Comparison of ENCODE assay signal across 25 cellular contexts in genomic region chr13:99802416-99802815, GRCh38.
"Had no signal": no experiment of that assay in that cellular context is flagged by ENCODE, and none has a peak within 500 bp of the region (broad histone marks: within the 10 kb centered on the region; RNA-seq: fewer than 3 reads in every experiment).

No MANE protein-coding gene starts in this region.

- H3K27ac Mint-ChIP-seq: natural killer cell; nephron; stimulated activated effector memory CD8-positive, alpha-beta T cell treated with anti-CD3 and anti-CD28 coated beads, Interleukin-12 subunit alpha, Interleukin-12 subunit beta, amount 100 ng/mL, for 72 hours; stimulated activated naive B cell treated with anti-CD40 and anti-IgM and Interleukin-4, amounts not matched to agents 10 μg/mL and 1 μg/mL and 100 μg/mL, for 72 hours; stimulated activated naive CD8-positive, alpha-beta T cell treated with anti-CD3 and anti-CD28 coated beads, Interleukin-15, Interleukin-2, amounts not matched to agents 100 ng/mL and 50 ng/mL, for 24 hours had no signal

- DNase-seq: natural killer cell; pancreas; right cardiac atrium; right lobe of liver; sigmoid colon; small intestine; stimulated activated CD4-positive, alpha-beta T cell treated with anti-CD3 and anti-CD28 coated beads, Interleukin-15, amount 100 ng/mL, for 24 hours; stimulated activated CD4-positive, alpha-beta T cell treated with anti-CD3 and anti-CD28 coated beads, Interleukin-2, amount 100 ng/mL, for 24 hours; stimulated activated CD4-positive, alpha-beta T cell treated with anti-CD3 and anti-CD28 coated beads, Interleukin-2, amount 100 ng/mL, for 48 hours; stimulated activated CD4-positive, alpha-beta T cell treated with anti-CD3 and anti-CD28 coated beads, Interleukin-4, amount 100 ng/mL, for 24 hours; stimulated activated naive B cell treated with anti-CD40 and anti-IgM and Interleukin-4, amounts not matched to agents 10 μg/mL and 1 μg/mL and 100 μg/mL, for 72 hours; stimulated activated naive CD4-positive, alpha-beta T cell treated with Interleukin-2 at 50 U/mL for 16 hours; stomach; thyroid gland; trophoblast cell; upper lobe of left lung had no signal

- H3K27me3 Mint-ChIP-seq: stimulated activated naive B cell treated with anti-CD40 and anti-IgM and Interleukin-4, amounts not matched to agents 10 μg/mL and 1 μg/mL and 100 μg/mL, for 72 hours; stimulated activated naive CD8-positive, alpha-beta T cell treated with anti-CD3 and anti-CD28 coated beads, Interleukin-15, Interleukin-2, amounts not matched to agents 100 ng/mL and 50 ng/mL, for 24 hours had no signal

- H3K4me3 Mint-ChIP-seq: natural killer cell; nephron; stimulated activated effector memory CD8-positive, alpha-beta T cell treated with anti-CD3 and anti-CD28 coated beads, Interleukin-12 subunit alpha, Interleukin-12 subunit beta, amount 100 ng/mL, for 72 hours; stimulated activated naive B cell treated with anti-CD40 and anti-IgM and Interleukin-4, amounts not matched to agents 10 μg/mL and 1 μg/mL and 100 μg/mL, for 72 hours; stimulated activated naive CD8-positive, alpha-beta T cell treated with anti-CD3 and anti-CD28 coated beads, Interleukin-15, Interleukin-2, amounts not matched to agents 100 ng/mL and 50 ng/mL, for 24 hours had no signal

- H3K27me3 ChIP-seq: neutrophil, pancreas, right lobe of liver, sigmoid colon, stomach, thyroid gland, tibial nerve, upper lobe of left lung, vagina had no signal

- ATAC-seq: pancreas; right cardiac atrium; right lobe of liver; stimulated activated effector memory CD8-positive, alpha-beta T cell treated with anti-CD3 and anti-CD28 coated beads, Interleukin-12 subunit alpha, Interleukin-12 subunit beta, amount 100 ng/mL, for 72 hours; stimulated activated naive B cell treated with anti-CD40 and anti-IgM and Interleukin-4, amounts not matched to agents 10 μg/mL and 1 μg/mL and 100 μg/mL, for 72 hours had no signal

- H3K9me3 ChIP-seq: neutrophil, pancreas, prostate gland, right lobe of liver, sigmoid colon, stomach, thoracic aorta, thyroid gland, tibial nerve, upper lobe of left lung, vagina had no signal

- H3K36me3 Mint-ChIP-seq: natural killer cell; stimulated activated effector memory CD8-positive, alpha-beta T cell treated with anti-CD3 and anti-CD28 coated beads, Interleukin-12 subunit alpha, Interleukin-12 subunit beta, amount 100 ng/mL, for 72 hours had no signal

- H3K4me3 ChIP-seq: pancreas, prostate gland, right lobe of liver, sigmoid colon, stomach, thoracic aorta, thyroid gland, tibial nerve, upper lobe of left lung, vagina had no signal

- FAIRE-seq: pancreas, small intestine, urothelium cell line had no signal

- H3K9me3 Mint-ChIP-seq: natural killer cell; nephron; stimulated activated effector memory CD8-positive, alpha-beta T cell treated with anti-CD3 and anti-CD28 coated beads, Interleukin-12 subunit alpha, Interleukin-12 subunit beta, amount 100 ng/mL, for 72 hours; stimulated activated naive CD8-positive, alpha-beta T cell treated with anti-CD3 and anti-CD28 coated beads, Interleukin-15, Interleukin-2, amounts not matched to agents 100 ng/mL and 50 ng/mL, for 24 hours had no signal

- H3K36me3 ChIP-seq: neutrophil, pancreas, prostate gland, right lobe of liver, sigmoid colon, stomach, thoracic aorta, thyroid gland, tibial nerve, upper lobe of left lung, vagina had no signal

- H3K27ac ChIP-seq: neutrophil, pancreas, prostate gland, right lobe of liver, sigmoid colon, stomach, thoracic aorta, thyroid gland, tibial nerve, upper lobe of left lung, vagina had no signal

- H3K4me1 ChIP-seq: pancreas, prostate gland, right lobe of liver, sigmoid colon, stomach, thyroid gland, tibial nerve, upper lobe of left lung, vagina had no signal

- H3K4me1 Mint-ChIP-seq: natural killer cell; nephron; stimulated activated effector memory CD8-positive, alpha-beta T cell treated with anti-CD3 and anti-CD28 coated beads, Interleukin-12 subunit alpha, Interleukin-12 subunit beta, amount 100 ng/mL, for 72 hours; stimulated activated naive B cell treated with anti-CD40 and anti-IgM and Interleukin-4, amounts not matched to agents 10 μg/mL and 1 μg/mL and 100 μg/mL, for 72 hours had no signal
